ENCODE assay signal across 10 cellular contexts in genomic region chr1:52424757-52425265, GRCh38. TPM values are rescaled to one million over a fixed set of nuclear protein-coding genes. Genes with fewer than 3 reads are reported as not detected.
A peak's percentile ranks its signal among the peaks of the same experiment; 100 is the strongest.
DNase-seq lines count a peak whose midpoint lies in the region; ATAC-seq lines count a peak whose summit lies in the region.
"Had no signal": no experiment of that assay in that cellular context is flagged by ENCODE, and none has a peak within 500 bp of the region (broad histone marks: within the 10 kb centered on the region; RNA-seq: fewer than 3 reads in every experiment).

No MANE protein-coding gene starts in this region.

- peaks cover 47% of the 10 kb centered on the region for H3K4me1 Mint-ChIP-seq in activated T-cell treated with anti-CD3 and anti-CD28 coated beads, Interleukin-2, amount 50 U/mL, for 24 hours (ENCODE audit: low read depth)
- peaks cover 37% of the 10 kb centered on the region for H3K4me1 Mint-ChIP-seq in activated naive CD8-positive, alpha-beta T cell treated with anti-CD3 and anti-CD28 coated beads for 36 hours
- peaks cover 21 to 26% of the 10 kb centered on the region in 2 donors for H3K4me1 Mint-ChIP-seq in natural killer cell treated with Interleukin-12 subunit alpha and Interleukin-12 subunit beta and Interleukin-15 and Interleukin-18, amount 100 ng/mL, for 72 hours (ENCODE audit: low read depth in 2 of 2)

- intact Hi-C loops in Right ventricle myocardium superior (cut with DNase I): no loop called here

- peak overlapping the region; percentile 91 for H3K27ac Mint-ChIP-seq in activated T-cell treated with anti-CD3 and anti-CD28 coated beads, Interleukin-2, amount 50 U/mL, for 24 hours
- peak overlapping the region; percentile 92 for H3K27ac Mint-ChIP-seq in activated naive CD8-positive, alpha-beta T cell treated with anti-CD3 and anti-CD28 coated beads for 36 hours
- H3K27ac Mint-ChIP-seq in natural killer cell treated with Interleukin-12 subunit alpha and Interleukin-12 subunit beta and Interleukin-15 and Interleukin-18, amount 100 ng/mL, for 72 hours: peak overlapping the region; percentile 79 to 93

- ATAC-seq in natural killer cell treated with Interleukin-12 subunit alpha and Interleukin-12 subunit beta and Interleukin-15 and Interleukin-18, amount 100 ng/mL, for 72 hours: no peak
- no peak for ATAC-seq in Right ventricle myocardium superior (ENCODE audit: poor library complexity)
- no peak for ATAC-seq in GM18873 (IDR thresholded peaks at IDR 0.05; ENCODE audit: low FRiP score, unreplicated experiment)
- no peak for ATAC-seq in GM21723 (IDR thresholded peaks at IDR 0.05; ENCODE audit: unreplicated experiment)

- no peak for DNase-seq in activated T-cell treated with anti-CD3 and anti-CD28 coated beads, Interleukin-2, amount 50 U/mL, for 24 hours
- DNase-seq in activated T-cell treated with anti-CD3 and anti-CD28 coated beads, Interleukin-2, amount 50 U/mL, for 1 hour: no peak
- DNase-seq in activated naive CD8-positive, alpha-beta T cell treated with anti-CD3 and anti-CD28 coated beads for 36 hours: no peak
- no peak for DNase-seq in natural killer cell treated with Interleukin-12 subunit alpha and Interleukin-12 subunit beta and Interleukin-15 and Interleukin-18, amount 100 ng/mL, for 72 hours (ENCODE audit: low spot score)
- no peak for DNase-seq in Right ventricle myocardium superior
- DNase-seq: posterior cingulate gyrus had no signal

- no peaks in the 10 kb centered on the region for H3K9me3 Mint-ChIP-seq in activated T-cell treated with anti-CD3 and anti-CD28 coated beads, Interleukin-2, amount 50 U/mL, for 24 hours
- no peaks in the 10 kb centered on the region for H3K9me3 Mint-ChIP-seq in activated naive CD8-positive, alpha-beta T cell treated with anti-CD3 and anti-CD28 coated beads for 36 hours
- H3K9me3 Mint-ChIP-seq in natural killer cell treated with Interleukin-12 subunit alpha and Interleukin-12 subunit beta and Interleukin-15 and Interleukin-18, amount 100 ng/mL, for 72 hours: no peaks in the 10 kb centered on the region
- H3K9me3 Mint-ChIP-seq: mesothelial cell of epicardium had no signal

- H3K36me3 ChIP-seq in KOPT-K1 (ENCODE audit: insufficient read depth, low read length): peaks cover 48% of the 10 kb centered on the region

- H3K4me3 Mint-ChIP-seq in activated T-cell treated with anti-CD3 and anti-CD28 coated beads, Interleukin-2, amount 50 U/mL, for 24 hours: no peak overlapping the region
- H3K4me3 Mint-ChIP-seq in activated naive CD8-positive, alpha-beta T cell treated with anti-CD3 and anti-CD28 coated beads for 36 hours: no peak overlapping the region
- H3K4me3 Mint-ChIP-seq in natural killer cell treated with Interleukin-12 subunit alpha and Interleukin-12 subunit beta and Interleukin-15 and Interleukin-18, amount 100 ng/mL, for 72 hours: peak overlapping the region; percentile 53
- H3K4me3 Mint-ChIP-seq: mesothelial cell of epicardium had no signal

- no peaks in the 10 kb centered on the region for H3K9me3 ChIP-seq in KOPT-K1 (ENCODE audit: insufficient read depth, low read length, poor library complexity, severe bottlenecking)

- no peaks in the 10 kb centered on the region for H3K27me3 Mint-ChIP-seq in activated T-cell treated with anti-CD3 and anti-CD28 coated beads, Interleukin-2, amount 50 U/mL, for 24 hours
- no peaks in the 10 kb centered on the region for H3K27me3 Mint-ChIP-seq in activated naive CD8-positive, alpha-beta T cell treated with anti-CD3 and anti-CD28 coated beads for 36 hours
- H3K27me3 Mint-ChIP-seq in natural killer cell treated with Interleukin-12 subunit alpha and Interleukin-12 subunit beta and Interleukin-15 and Interleukin-18, amount 100 ng/mL, for 72 hours: no peaks in the 10 kb centered on the region

- peak overlapping the region; percentile 81 for H3K27ac ChIP-seq in KOPT-K1 (ENCODE audit: low read depth, low read length, poor library complexity, severe bottlenecking)

- H3K36me3 Mint-ChIP-seq in activated T-cell treated with anti-CD3 and anti-CD28 coated beads, Interleukin-2, amount 50 U/mL, for 24 hours (ENCODE audit: low read depth): peaks cover 63% of the 10 kb centered on the region
- peaks cover 45% of the 10 kb centered on the region for H3K36me3 Mint-ChIP-seq in activated naive CD8-positive, alpha-beta T cell treated with anti-CD3 and anti-CD28 coated beads for 36 hours
- H3K36me3 Mint-ChIP-seq in natural killer cell treated with Interleukin-12 subunit alpha and Interleukin-12 subunit beta and Interleukin-15 and Interleukin-18, amount 100 ng/mL, for 72 hours: peaks cover 8% of the 10 kb centered on the region

RNA-seq across cellular contexts. Expression of gene PRPF38A, which starts 20.4 kb away (rescaled TPM):
- total RNA-seq in activated naive CD8-positive, alpha-beta T cell treated with anti-CD3 and anti-CD28 coated beads for 36 hours: 100 to 1,000 TPM; 114 to 119 TPM
- 100 to 1,000 TPM in 1 of 2 donors, 10 to 100 TPM in 1; 94.7 to 105 TPM for total RNA-seq in natural killer cell treated with Interleukin-12 subunit alpha and Interleukin-12 subunit beta and Interleukin-15 and Interleukin-18, amount 100 ng/mL, for 72 hours
- total RNA-seq in Right ventricle myocardium superior: 18.6 TPM

RNA-seq across cellular contexts. Expression of gene ORC1, which starts 20.6 kb away (rescaled TPM):
- total RNA-seq in activated naive CD8-positive, alpha-beta T cell treated with anti-CD3 and anti-CD28 coated beads for 36 hours: 10 to 100 TPM; 54.3 to 54.4 TPM
- total RNA-seq in natural killer cell treated with Interleukin-12 subunit alpha and Interleukin-12 subunit beta and Interleukin-15 and Interleukin-18, amount 100 ng/mL, for 72 hours: 10 to 100 TPM; 20.7 to 56.4 TPM
- 0.22 TPM for total RNA-seq in Right ventricle myocardium superior

RNA-seq across cellular contexts. Expression of gene CC2D1B, which starts 58.8 kb away (rescaled TPM):
- total RNA-seq in activated naive CD8-positive, alpha-beta T cell treated with anti-CD3 and anti-CD28 coated beads for 36 hours: 10 to 100 TPM; 26.1 to 26.5 TPM
- total RNA-seq in natural killer cell treated with Interleukin-12 subunit alpha and Interleukin-12 subunit beta and Interleukin-15 and Interleukin-18, amount 100 ng/mL, for 72 hours: 10 to 100 TPM; 53.9 to 59.3 TPM
- total RNA-seq in Right ventricle myocardium superior: 11.7 TPM

Comparison
In these comparisons a context has a peak if more than half of its experiments do, and no peak if none do; other contexts are left out.
1. RNA of gene ORC1, which starts 20.6 kb away (total RNA-seq): 20.7 to 56.4 TPM in natural killer cell treated with Interleukin-12 subunit alpha and Interleukin-12 subunit beta and Interleukin-15 and Interleukin-18, amount 100 ng/mL, for 72 hours and 54.3 to 54.4 TPM in activated naive CD8-positive, alpha-beta T cell treated with anti-CD3 and anti-CD28 coated beads for 36 hours; 0.22 TPM in Right ventricle myocardium superior (single experiment); every median in the first group is over 10 times any median in the second.
2. Peak in every context shown above with its lines, with median percentiles within 50 percentile points of each other: H3K27ac Mint-ChIP-seq.